Comparison of ENCODE assay signal across 1 cellular context in genomic region chr19:50333235-50333736, GRCh38.
TF ChIP-seq lines count a peak whose summit lies in the region.

No MANE protein-coding gene starts in this region.

TF ChIP-seq in K562, 482 proteins besides CTCF, POLR2A, EP300 and RAD21 (continued from another document and continues in another):
- no peak for TF ChIP-seq NR3C1 (CRISPR knock-in tag; IDR thresholded peaks at IDR 0.05)
- TF ChIP-seq ZNF12 (CRISPR knock-in tag; IDR thresholded peaks at IDR 0.05) = no peak
- no peak for TF ChIP-seq ARID2 (IDR thresholded peaks at IDR 0.05)
- no peak for TF ChIP-seq HSF4 (CRISPR knock-in tag; IDR thresholded peaks at IDR 0.05; ENCODE audit: borderline replicate concordance)
- no peak for TF ChIP-seq HINFP (tag; conservative IDR thresholded peaks at IDR 0.05; ENCODE audit: low read depth)
- no peak for TF ChIP-seq EP400 (IDR thresholded peaks at IDR 0.05)
- no peak for TF ChIP-seq IFI16 (CRISPR knock-in tag; IDR thresholded peaks at IDR 0.05)
- TF ChIP-seq LARP7 (IDR thresholded peaks at IDR 0.05) = no peak
- TF ChIP-seq ZNF146 (CRISPR knock-in tag; IDR thresholded peaks at IDR 0.05; ENCODE audit: unreplicated experiment) = no peak
- TF ChIP-seq SPI1 (IDR thresholded peaks at IDR 0.05; ENCODE audit: borderline replicate concordance, low read depth, low read length) = 0 out of 2 replicates have a peak, but pooled peaks have one; percentile 49
- TF ChIP-seq BHLHE40 (IDR thresholded peaks at IDR 0.05; ENCODE audit: low read length) = peak; percentile 58; the same call in 1 of the 2 replicates
- no peak for TF ChIP-seq TCF7L2 (IDR thresholded peaks at IDR 0.05; ENCODE audit: low read depth, low read length)
- no peak for TF ChIP-seq PURB (CRISPR knock-in tag; IDR thresholded peaks at IDR 0.05; ENCODE audit: low read depth)
- peak; percentile 52; the same call in 1 of the 2 replicates for TF ChIP-seq CTBP1 (IDR thresholded peaks at IDR 0.05; ENCODE audit: borderline replicate concordance)
- no peak for TF ChIP-seq ZNF239 (CRISPR knock-in tag; IDR thresholded peaks at IDR 0.05)
- TF ChIP-seq GTF2F1 (IDR thresholded peaks at IDR 0.05; ENCODE audit: low read depth, low read length) = no peak
- no peak for TF ChIP-seq ARHGAP35 (IDR thresholded peaks at IDR 0.05; ENCODE audit: partially characterized antibody)
- no peak for TF ChIP-seq KDM2B (CRISPR knock-in tag; IDR thresholded peaks at IDR 0.05)
- no peak for TF ChIP-seq CUX1 (CRISPR knock-in tag; IDR thresholded peaks at IDR 0.05)
- TF ChIP-seq MTF1 (CRISPR knock-in tag; IDR thresholded peaks at IDR 0.05; ENCODE audit: borderline replicate concordance) = no peak
- no peak for TF ChIP-seq ZBTB26 (CRISPR knock-in tag; IDR thresholded peaks at IDR 0.05)
- no peak for TF ChIP-seq SREBF2 (CRISPR knock-in tag; IDR thresholded peaks at IDR 0.05)
- no peak for TF ChIP-seq ZBTB12 (CRISPR knock-in tag; IDR thresholded peaks at IDR 0.05)
- no peak for TF ChIP-seq NR1H2 (CRISPR knock-in tag; IDR thresholded peaks at IDR 0.05)
- no peak for TF ChIP-seq THAP12 (CRISPR knock-in tag; IDR thresholded peaks at IDR 0.05)
- no peak for TF ChIP-seq TFE3 (CRISPR knock-in tag; IDR thresholded peaks at IDR 0.05)
- no peak for TF ChIP-seq TAL1 (IDR thresholded peaks at IDR 0.05)
- TF ChIP-seq TEAD4 (IDR thresholded peaks at IDR 0.05; ENCODE audit: low read length) = peak; percentile 25; the same call in 1 of the 2 replicates
- TF ChIP-seq TEAD4 (CRISPR knock-in tag; IDR thresholded peaks at IDR 0.05; ENCODE audit: borderline replicate concordance) = no peak
- no peak for TF ChIP-seq BDP1 (IDR thresholded peaks at IDR 0.05; ENCODE audit: insufficient read depth, insufficient read length)
- no peak for TF ChIP-seq MAFG (tag; conservative IDR thresholded peaks at IDR 0.05)
- TF ChIP-seq L3MBTL2 (IDR thresholded peaks at IDR 0.05) = no peak
- TF ChIP-seq CGGBP1 (CRISPR knock-in tag; IDR thresholded peaks at IDR 0.05) = no peak
- TF ChIP-seq ZNF592 (IDR thresholded peaks at IDR 0.05) = no peak
- TF ChIP-seq ZNF766 (CRISPR knock-in tag; conservative IDR thresholded peaks at IDR 0.05) = peak; percentile 84
- no peak for TF ChIP-seq MLLT1 (IDR thresholded peaks at IDR 0.05)
